In genomic region chr11:12200359-12201015, GRCh38 we compare ENCODE assay signal across 1 cellular context.
TF ChIP-seq lines count a peak whose summit lies in the region.

No MANE protein-coding gene starts in this region.

TF ChIP-seq in SK-N-SH, 30 proteins besides CTCF, POLR2A, EP300 and RAD21 (continued from another document):
- TF ChIP-seq REST (IDR thresholded peaks at IDR 0.05; ENCODE audit: low read depth, low read length): no peak; the same call in 1 of the 2 replicates
- no peak for TF ChIP-seq SMC3 (IDR thresholded peaks at IDR 0.05; ENCODE audit: low read depth, low read length)
- peak; percentile 74 for TF ChIP-seq RCOR1 (IDR thresholded peaks at IDR 0.05; ENCODE audit: low read length)
- peak; percentile 85 for TF ChIP-seq USF1 (IDR thresholded peaks at IDR 0.05; ENCODE audit: borderline replicate concordance, low read depth)
- TF ChIP-seq NRF1 (IDR thresholded peaks at IDR 0.05; ENCODE audit: low read depth, low read length): no peak
- TF ChIP-seq CHD2 (IDR thresholded peaks at IDR 0.05; ENCODE audit: low read length, partially characterized antibody): no peak
- TF ChIP-seq FOSL2 (IDR thresholded peaks at IDR 0.05; ENCODE audit: borderline replicate concordance, low read depth): peak; percentile 73
- peak; percentile 100 for TF ChIP-seq NFIC (IDR thresholded peaks at IDR 0.05; ENCODE audit: borderline replicate concordance)
- TF ChIP-seq FOXM1 (IDR thresholded peaks at IDR 0.05; ENCODE audit: low read depth): peak; percentile 87
- TF ChIP-seq PBX3 (IDR thresholded peaks at IDR 0.05): peak; percentile 95
- no peak for TF ChIP-seq GABPA (IDR thresholded peaks at IDR 0.05; ENCODE audit: low read depth)
